7 cellular contexts compared by ENCODE assay signal in the genomic region with DNA sequence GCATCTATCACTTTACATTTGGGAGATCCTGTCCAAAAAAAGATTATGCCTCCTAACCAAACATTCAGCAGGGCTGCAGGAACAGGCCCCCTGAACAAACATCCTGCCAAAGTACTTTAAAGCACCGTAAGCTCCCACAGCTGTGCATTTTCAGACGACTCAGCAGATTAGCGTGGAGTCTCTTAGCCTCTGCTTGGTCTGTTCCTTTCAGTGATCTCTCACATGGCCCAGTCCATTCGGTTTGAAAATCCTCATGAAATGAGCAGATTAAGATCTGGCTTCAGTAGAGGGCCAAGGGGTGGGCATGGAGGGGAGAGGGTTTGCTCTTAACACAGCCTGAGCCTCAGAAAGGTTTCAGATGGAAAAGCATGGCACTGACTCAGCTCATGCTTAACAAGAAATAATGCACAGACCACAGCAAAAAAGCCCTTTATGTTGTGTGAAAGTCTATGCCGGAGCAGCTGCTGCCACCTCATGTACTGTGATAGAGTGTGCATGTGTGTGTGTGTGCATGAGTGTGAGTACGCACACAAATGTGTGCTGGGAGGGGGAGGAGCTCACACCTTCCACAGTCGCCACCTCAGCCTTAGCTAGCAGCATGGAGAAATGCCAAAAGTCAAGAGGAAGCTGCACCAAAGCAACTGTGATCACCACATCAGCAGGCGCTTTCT.
A peak's percentile ranks its signal among the peaks of the same experiment; 100 is the strongest.
DNase-seq lines count a peak whose midpoint lies in the region; ATAC-seq and TF ChIP-seq lines count a peak whose summit lies in the region.
"Not testable (repeated sequence)": the region's sequence is repeated elsewhere in the genome, so short reads cannot be mapped to it uniquely, and the experiment has no call there.

No MANE protein-coding gene starts in this region.

- ATAC-seq in GM18520 (IDR thresholded peaks at IDR 0.05; ENCODE audit: unreplicated experiment) (peak; percentile 64), HG03342 (IDR thresholded peaks at IDR 0.05; ENCODE audit: unreplicated experiment) (peak; percentile 72), SK-N-SH treated with all-trans-retinoic acid at 6 μM for 48 hours (peak; percentile 80), natural killer cell (peak; percentile 85 to 91 (median 87))

- peak overlapping the region; percentile 75 for H3K4me3 Mint-ChIP-seq in natural killer cell

- not testable (repeated sequence) for H3K27ac ChIP-seq in GM23248

- H3K4me2 ChIP-seq in GM23248 (ENCODE audit: unreplicated experiment) = not testable (repeated sequence)

- H3K27me3 ChIP-seq in GM23248 (replicated peaks; ENCODE audit: insufficient read depth) = not testable (repeated sequence)

- H3K36me3 Mint-ChIP-seq in natural killer cell = not testable (repeated sequence)

- not testable (repeated sequence) for H3K9me2 ChIP-seq in GM23248 (ENCODE audit: insufficient read depth)

- TF ChIP-seq CTCF in fibroblast of mammary gland (conservative IDR thresholded peaks at IDR 0.05; ENCODE audit: control insufficient read depth, insufficient read depth, low read depth, low read length); natural killer cell (IDR thresholded peaks at IDR 0.05): not testable (repeated sequence)

- not testable (repeated sequence) for H3K4me3 ChIP-seq in GM23248; fibroblast of mammary gland (ENCODE audit: control insufficient read depth, low read depth, low read length)

- DNase-seq in GM23248 = peak; percentile 13
- DNase-seq in activated gamma-delta T cell treated with anti-CD3 and anti-CD28 coated beads, Interleukin-2, amount 50 U/mL, for 16 hours (ENCODE audit: low read depth) = peak; percentile 15
- DNase-seq in fibroblast of mammary gland (ENCODE audit: low read depth) = peak; percentile 25
- DNase-seq in natural killer cell = peak; percentile 51

- not testable (repeated sequence) for H3K4me1 ChIP-seq in GM23248 (ENCODE audit: insufficient read depth)

- in situ Hi-C loops in GM23248 (cut with MboI) = not testable (repeated sequence)

- H4K20me1 ChIP-seq in GM23248 (ENCODE audit: insufficient read depth) = not testable (repeated sequence)

- peak overlapping the region; percentile 47 to 83 for H3K27ac Mint-ChIP-seq in natural killer cell

- H3K9me3 ChIP-seq in GM23248 (ENCODE audit: low read depth) = not testable (repeated sequence)

- WGBS in GM23248 (ENCODE audit: low coverage in 1 of 2, low lambda C conversion rate in 2 of 2, missing lambda C conversion rate in 2 of 2), 2 experiments = 47 to 52% methylated on average over 8 of the region's 8 CpGs

- H3K36me3 ChIP-seq in GM23248 (ENCODE audit: low read depth) = not testable (repeated sequence)

- not testable (repeated sequence) for H2AFZ ChIP-seq in GM23248

- H3K79me2 ChIP-seq in GM23248 (ENCODE audit: insufficient read depth) = not testable (repeated sequence)

- peaks cover 11 to 19% of the 10 kb centered on the region in 2 donors for H3K4me1 Mint-ChIP-seq in natural killer cell

- H3K9ac ChIP-seq in GM23248 = not testable (repeated sequence)

- not testable (repeated sequence) for H3K9me3 Mint-ChIP-seq in natural killer cell

- not testable (repeated sequence) for H3F3A ChIP-seq in GM23248 (ENCODE audit: insufficient read depth)

- intact Hi-C loops in natural killer cell (cut with micrococcal nuclease) = not testable (repeated sequence)

- H3K27me3 Mint-ChIP-seq in natural killer cell (ENCODE audit: low read depth in 2 of 2) = not testable (repeated sequence)
